8 cellular contexts compared by ENCODE assay signal in genomic region chr15:99104788-99105515, GRCh38. TPM values are rescaled to one million over a fixed set of nuclear protein-coding genes. Genes with fewer than 3 reads are reported as not detected.
A peak's percentile ranks its signal among the peaks of the same experiment; 100 is the strongest.
DNase-seq lines count a peak whose midpoint lies in the region; ATAC-seq, FAIRE-seq and TF ChIP-seq lines count a peak whose summit lies in the region.

SYNM (plus strand) TSS chr15:99105080; CDS start chr15:99105200, 120 bp downstream.

- WGBS in HepG2 (ENCODE audit: low lambda C conversion rate): 33% methylated on average over 35 of the region's 91 CpGs

- peaks cover 1 to 18% of the 10 kb centered on the region in 2 experiments; a peak in 3 of 5 replicates for H3K27me3 ChIP-seq in HepG2 (ENCODE audit: control insufficient read depth in 1 of 2, insufficient read depth in 2 of 2, low read length in 2 of 2)

- H3K79me2 ChIP-seq in HepG2 (ENCODE audit: insufficient read depth, low read length): no peaks in the 10 kb centered on the region

- no peaks in the 10 kb centered on the region for H4K20me1 ChIP-seq in HepG2 (ENCODE audit: insufficient read depth, low read length)

- peak within 1 kb of the TSS; percentile 54 for H3K9ac ChIP-seq in HepG2 (ENCODE audit: insufficient read depth, low read depth, low read length)

- peak; percentile 86 for TF ChIP-seq CTCF in HepG2 (CRISPR knock-in tag; IDR thresholded peaks at IDR 0.05)

- H3K4me1 ChIP-seq in HepG2 (ENCODE audit: insufficient read depth, low read length): peaks cover 28% of the 10 kb centered on the region

- no peaks in the 10 kb centered on the region for H3K36me3 ChIP-seq in HepG2 (replicated peaks in 1 of 2; ENCODE audit: control insufficient read depth in 1 of 2, insufficient read depth in 2 of 2, low read length in 2 of 2)

- intact Hi-C loops in HepG2 (cut with micrococcal nuclease; ENCODE audit: unreplicated experiment): loop anchor here (1.0 kb wide), 1 partner anchor 108 kb away; no protein-coding TSS in a partner anchor

- TF ChIP-seq EP300 in HepG2 (IDR thresholded peaks at IDR 0.05; ENCODE audit: low read depth in 2 of 2, low read length in 2 of 2): no peak
- TF ChIP-seq EP300 in HepG2 (CRISPR knock-in tag; IDR thresholded peaks at IDR 0.05; ENCODE audit: borderline replicate concordance): no peak

- CTCF ChIA-PET in HepG2 (lab: Yijun Ruan, JAX; ENCODE audit: low intra/inter-chr PET ratio, low total read pairs): interaction anchor here (0.8 to 2.3 kb wide), 2 partner anchors 19 to 109 kb away, joined by 3 to 24 read pairs; no protein-coding TSS in a partner anchor

- peak within 1 kb of the TSS; percentile 82 for H3K4me2 ChIP-seq in HepG2 (ENCODE audit: low read depth, low read length)

- in situ Hi-C loops in HepG2 (cut with HindIII; ENCODE audit: extremely low pct_ligation_motif_present, low pct_unique_long_range_greater_than_20kb): loop anchor here (5.0 kb wide), 1 partner anchor 107 kb away; no protein-coding TSS in a partner anchor

- peak; percentile 98 for TF ChIP-seq RAD21 in HepG2 (CRISPR knock-in tag; IDR thresholded peaks at IDR 0.05)

- H3K27ac ChIP-seq in HepG2 (ENCODE audit: extremely low read length, insufficient read depth, low read length): peak within 1 kb of the TSS; percentile 59

- ATAC-seq in HepG2: peak; percentile 95

- FAIRE-seq in H54 (lab: Jason Lieb, UNC) (no peak), HepG2 (lab: Jason Lieb, UNC) (peak; percentile 32)

- H3K4me3 ChIP-seq in HepG2 (replicated peaks in 1 of 3; ENCODE audit: insufficient read depth in 1 of 3, low read depth in 2 of 3, low read length in 3 of 3): peak within 1 kb of the TSS; percentile 42 to 79 (median 66); a peak in 5 of 6 replicates

- H3K9me3 ChIP-seq in HepG2 (ENCODE audit: low read length): no peaks in the 10 kb centered on the region

- no TSS peak for BruUV-seq in HepG2 (replicated peaks; lab: Mats Ljungman, UMichigan)

- TF ChIP-seq POLR2A in H54 (IDR thresholded peaks at IDR 0.05; ENCODE audit: low read depth, low read length): peak; percentile 88
- peak; percentile 70 to 87 for TF ChIP-seq POLR2A in HepG2 (IDR thresholded peaks at IDR 0.05; ENCODE audit: insufficient read depth in 1 of 2, low read depth in 2 of 2, low read length in 2 of 2)

- POLR2A ChIA-PET in HepG2 (lab: Yijun Ruan, JAX): interaction anchor here (0.9 to 1.8 kb wide), 3 partner anchors 9 to 31 kb away, joined by 5 read pairs; no protein-coding TSS in a partner anchor

- DNase-seq in NCI-H1436 (lab: John Stamatoyannopoulos, UW) (peak; percentile 55), NCI-H1436 treated with DMSO at 0.1 percent for 48 hours (lab: John Stamatoyannopoulos, UW) (no peak), H54 (ENCODE audit: insufficient read length, low spot score) (peak; percentile 60), LoVo (ENCODE audit: low spot score) (peak; percentile 67), SW 1271 (lab: John Stamatoyannopoulos, UW) (peak; percentile 66 to 91), dermis microvascular lymphatic vessel endothelial cell (ENCODE audit: low read depth in 2 of 2) (peak; percentile 70 to 92), HepG2 (ENCODE audit: low spot score) (peak; percentile 72)
- peak; percentile 23 for DNase-seq in stimulated activated CD4-positive, alpha-beta T cell treated with anti-CD3 and anti-CD28 coated beads, Interleukin-4, amount 100 ng/mL, for 1 hour

- no peak within 1 kb of the TSS for H2AFZ ChIP-seq in HepG2 (ENCODE audit: low read length)

TF ChIP-seq in HepG2, 621 proteins besides CTCF, POLR2A, EP300 and RAD21 (continues in another document):
- no peak for TF ChIP-seq HOXA7 (CRISPR knock-in tag; IDR thresholded peaks at IDR 0.05)
- TF ChIP-seq MBNL3 (CRISPR knock-in tag; conservative IDR thresholded peaks at IDR 0.05): no peak
- no peak for TF ChIP-seq TBX3 (IDR thresholded peaks at IDR 0.05; ENCODE audit: borderline replicate concordance)
- TF ChIP-seq ZNF782 (CRISPR knock-in tag; IDR thresholded peaks at IDR 0.05; ENCODE audit: borderline replicate concordance): no peak
- TF ChIP-seq ZNF263 (CRISPR knock-in tag; IDR thresholded peaks at IDR 0.05): peak; percentile 37; the same call in 1 of the 2 replicates
- no peak for TF ChIP-seq ZNF83 (CRISPR knock-in tag; IDR thresholded peaks at IDR 0.05; ENCODE audit: borderline replicate concordance)
- TF ChIP-seq ZEB1 (IDR thresholded peaks at IDR 0.05; ENCODE audit: insufficient replicate concordance, low read depth): no peak
- TF ChIP-seq HMGXB4 (CRISPR knock-in tag; IDR thresholded peaks at IDR 0.05; ENCODE audit: borderline replicate concordance in 1 of 2, low read depth in 1 of 2): peak; percentile 67 to 89; a peak in 3 of 4 replicates
- no peak for TF ChIP-seq ETV5 (CRISPR knock-in tag; IDR thresholded peaks at IDR 0.05; ENCODE audit: borderline replicate concordance)
- 0 out of 2 replicates have a peak, but pooled peaks have one; percentile 33 for TF ChIP-seq ZBTB2 (CRISPR knock-in tag; IDR thresholded peaks at IDR 0.05; ENCODE audit: low read depth)
- no peak for TF ChIP-seq NR2F6 (IDR thresholded peaks at IDR 0.05)
- TF ChIP-seq NR2F6 (CRISPR knock-in tag; IDR thresholded peaks at IDR 0.05): no peak
- no peak for TF ChIP-seq ZNF414 (CRISPR knock-in tag; IDR thresholded peaks at IDR 0.05)
- TF ChIP-seq ZNF589 (CRISPR knock-in tag; conservative IDR thresholded peaks at IDR 0.05): no peak
- peak; percentile 70; the same call in 1 of the 2 replicates for TF ChIP-seq ZNF790 (CRISPR knock-in tag; IDR thresholded peaks at IDR 0.05; ENCODE audit: borderline replicate concordance)
- no peak for TF ChIP-seq ZNF326 (CRISPR knock-in tag; IDR thresholded peaks at IDR 0.05; ENCODE audit: borderline replicate concordance)
- no peak for TF ChIP-seq ZNF781 (CRISPR knock-in tag; IDR thresholded peaks at IDR 0.05; ENCODE audit: borderline replicate concordance, not compliant biosample characterization)

RNA-seq across cellular contexts. Expression of gene SYNM, which starts in this region (rescaled TPM):
- total RNA-seq in dermis microvascular lymphatic vessel endothelial cell (54.2 and 105 TPM in 2 replicates), HepG2 (2016; rRNA removed; fragmentation: Illumina TruSeq; extraction: Trizol) (3.7 and 6.0 TPM in 2 replicates)
- total RNA-seq in HepG2 (2016; cell fraction: cytosol; rRNA removed; fragmentation: Illumina TruSeq; extraction: Trizol; ENCODE audit: low read depth): 0.20 and 0.44 TPM in 2 replicates
- total RNA-seq in HepG2 (2016; cell fraction: insoluble cytoplasmic fraction; rRNA removed; fragmentation: Illumina TruSeq; extraction: Trizol): 3.8 and 5.5 TPM in 2 replicates
- total RNA-seq in HepG2 (2016; cell fraction: membrane; rRNA removed; fragmentation: Illumina TruSeq; extraction: Trizol): 1.6 and 1.7 TPM in 2 replicates
- total RNA-seq in HepG2 (2016; cell fraction: nucleus; rRNA removed; fragmentation: Illumina TruSeq; extraction: Trizol): 4.7 and 4.8 TPM in 2 replicates
- 1.1 and 1.2 TPM in 2 replicates for polyA plus RNA-seq in HepG2 (2011; rRNA removed)
- polyA plus RNA-seq in HepG2 (2011; cell fraction: cytosol; rRNA removed): 0.74 and 0.99 TPM in 2 replicates
- 2.4 and 2.9 TPM in 2 replicates for polyA plus RNA-seq in HepG2 (2011; cell fraction: nucleus; rRNA removed)
- polyA plus RNA-seq in HepG2 (2012): 1.6 and 2.4 TPM in 2 replicates
- polyA plus RNA-seq in HepG2 (2016; cell fraction: cytosol; fragmentation: Illumina TruSeq; extraction: Trizol; ENCODE audit: low read depth): 0.16 and 0.17 TPM in 2 replicates
- 4.5 and 4.9 TPM in 2 replicates for polyA plus RNA-seq in HepG2 (2016; cell fraction: insoluble cytoplasmic fraction; fragmentation: Illumina TruSeq; extraction: Trizol; ENCODE audit: low read depth)
- 0.78 and 0.93 TPM in 2 replicates for polyA plus RNA-seq in HepG2 (2016; cell fraction: membrane; fragmentation: Illumina TruSeq; extraction: Trizol; ENCODE audit: low read depth)
- polyA plus RNA-seq in HepG2 (2016; cell fraction: nucleus; fragmentation: Illumina TruSeq; extraction: Trizol; ENCODE audit: insufficient read depth, low read depth): 6.9 TPM in 2 replicates
- polyA minus RNA-seq in HepG2 (2011; rRNA and poly(A)+ RNA removed; ENCODE audit: low replicate concordance): 2.1 and 23.9 TPM in 2 replicates
- 2.3 TPM in 2 replicates for polyA minus RNA-seq in HepG2 (2011; cell fraction: cytosol; rRNA and poly(A)+ RNA removed)
- polyA minus RNA-seq in HepG2 (2011; cell fraction: nucleus; rRNA and poly(A)+ RNA removed): 3.3 and 3.5 TPM in 2 replicates
